16 cellular contexts compared by ENCODE assay signal in the genomic region with DNA sequence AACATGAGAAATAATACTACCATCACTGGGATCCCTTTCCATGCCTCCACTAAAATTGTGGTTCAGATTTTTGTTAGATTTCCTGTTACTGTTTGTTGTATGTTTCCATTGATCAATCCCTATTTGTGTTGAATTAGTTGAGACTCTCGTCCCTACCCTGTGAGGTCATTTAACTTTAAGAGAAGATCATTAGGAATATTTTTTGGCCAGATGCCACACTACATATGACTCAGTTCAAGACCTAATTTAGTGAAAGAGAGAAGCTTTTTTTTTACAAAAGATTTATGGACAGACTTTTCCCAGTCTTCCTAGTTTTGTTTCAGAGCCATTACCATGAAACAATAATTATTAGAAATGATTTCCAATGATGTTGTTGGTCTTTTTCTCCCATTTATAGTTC. TPM values are rescaled to one million over a fixed set of nuclear protein-coding genes. Genes with fewer than 3 reads are reported as not detected.
A peak's percentile ranks its signal among the peaks of the same experiment; 100 is the strongest.
DNase-seq lines count a peak whose midpoint lies in the region; ATAC-seq and TF ChIP-seq lines count a peak whose summit lies in the region.
"Had no signal": no experiment of that assay in that cellular context is flagged by ENCODE, and none has a peak within 500 bp of the region (broad histone marks: within the 10 kb centered on the region; RNA-seq: fewer than 3 reads in every experiment).

No MANE protein-coding gene starts in this region.

- intact Hi-C loops in natural killer cell (cut with micrococcal nuclease): no loop called here

- H3K27ac Mint-ChIP-seq in natural killer cell: peak overlapping the region; percentile 5 to 10
- H3K27ac Mint-ChIP-seq in natural killer cell treated with Interleukin-12 subunit alpha and Interleukin-12 subunit beta and Interleukin-15 and Interleukin-18, amount 100 ng/mL, for 72 hours: no peak overlapping the region
- peak overlapping the region; percentile 10 for H3K27ac Mint-ChIP-seq in activated naive CD8-positive, alpha-beta T cell treated with anti-CD3 and anti-CD28 coated beads for 36 hours
- no peak overlapping the region for H3K27ac Mint-ChIP-seq in glutamatergic neuron (ENCODE audit: unreplicated experiment)
- H3K27ac Mint-ChIP-seq in WTC11: no peak overlapping the region

- TF ChIP-seq CTCF in natural killer cell (IDR thresholded peaks at IDR 0.05) (no peak), glutamatergic neuron (IDR thresholded peaks at IDR 0.05; ENCODE audit: partially characterized antibody, unreplicated experiment) (no peak), WTC11 (IDR thresholded peaks at IDR 0.05) (no peak)

- ATAC-seq in natural killer cell: no peak
- no peak for ATAC-seq in natural killer cell treated with Interleukin-12 subunit alpha and Interleukin-12 subunit beta and Interleukin-15 and Interleukin-18, amount 100 ng/mL, for 72 hours
- no peak for ATAC-seq in WTC11
- no peak for ATAC-seq in HG02571 (IDR thresholded peaks at IDR 0.05; ENCODE audit: unreplicated experiment)

- CTCF ChIA-PET in WTC11 (lab: Charles Lee): interaction anchor here (1.4 kb wide), 1 partner anchor 118 kb away, joined by 4 read pairs; no protein-coding TSS in a partner anchor

- POLR2A ChIA-PET in WTC11 (lab: Charles Lee): no interaction called here

- no peaks in the 10 kb centered on the region for H3K36me3 Mint-ChIP-seq in natural killer cell
- peaks cover 4% of the 10 kb centered on the region for H3K36me3 Mint-ChIP-seq in natural killer cell treated with Interleukin-12 subunit alpha and Interleukin-12 subunit beta and Interleukin-15 and Interleukin-18, amount 100 ng/mL, for 72 hours
- peaks cover 13% of the 10 kb centered on the region for H3K36me3 Mint-ChIP-seq in activated naive CD8-positive, alpha-beta T cell treated with anti-CD3 and anti-CD28 coated beads for 36 hours
- H3K36me3 Mint-ChIP-seq in glutamatergic neuron (ENCODE audit: unreplicated experiment): no peaks in the 10 kb centered on the region
- peaks cover 15% of the 10 kb centered on the region for H3K36me3 Mint-ChIP-seq in WTC11

- DNase-seq in natural killer cell (no peak), fibroblast of peridontal ligament (ENCODE audit: extremely low read depth) (peak; percentile 34), glutamatergic neuron (no peak), pons (ENCODE audit: low spot score) (no peak), WTC11 (ENCODE audit: low spot score) (no peak)
- no peak for DNase-seq in natural killer cell treated with Interleukin-12 subunit alpha and Interleukin-12 subunit beta and Interleukin-15 and Interleukin-18, amount 100 ng/mL, for 72 hours (ENCODE audit: low spot score)
- no peak for DNase-seq in activated naive CD8-positive, alpha-beta T cell treated with anti-CD3 and anti-CD28 coated beads for 36 hours
- DNase-seq: activated CD4-positive, alpha-beta T cell treated with anti-CD3 and anti-CD28 coated beads, Interleukin-2, amount 50 U/mL, for 4 hours; amniotic stem cell; kidney glomerular epithelial cell; midbrain; NCI-H2029; NCI-H510A; stimulated activated CD4-positive, alpha-beta T cell treated with anti-CD3 and anti-CD28 coated beads, Interleukin-4, amount 100 ng/mL, for 4 hours; testis had no signal

- H3K4me3 Mint-ChIP-seq in natural killer cell (no peak overlapping the region), glutamatergic neuron (ENCODE audit: unreplicated experiment) (no peak overlapping the region), WTC11 (no peak overlapping the region)
- H3K4me3 Mint-ChIP-seq in natural killer cell treated with Interleukin-12 subunit alpha and Interleukin-12 subunit beta and Interleukin-15 and Interleukin-18, amount 100 ng/mL, for 72 hours: no peak overlapping the region
- no peak overlapping the region for H3K4me3 Mint-ChIP-seq in activated naive CD8-positive, alpha-beta T cell treated with anti-CD3 and anti-CD28 coated beads for 36 hours

- H3K4me1 Mint-ChIP-seq in natural killer cell (peaks cover 7 to 17% of the 10 kb centered on the region in 2 donors), glutamatergic neuron (ENCODE audit: low read depth, unreplicated experiment) (peaks cover 5% of the 10 kb centered on the region), WTC11 (peaks cover 6% of the 10 kb centered on the region; the same call in 1 of the 2 replicates)
- H3K4me1 Mint-ChIP-seq in natural killer cell treated with Interleukin-12 subunit alpha and Interleukin-12 subunit beta and Interleukin-15 and Interleukin-18, amount 100 ng/mL, for 72 hours (ENCODE audit: low read depth in 2 of 2): peaks cover 6 to 9% of the 10 kb centered on the region in 2 donors
- H3K4me1 Mint-ChIP-seq in activated naive CD8-positive, alpha-beta T cell treated with anti-CD3 and anti-CD28 coated beads for 36 hours: peaks cover 42% of the 10 kb centered on the region

- H3K9me3 Mint-ChIP-seq in natural killer cell: no peaks in the 10 kb centered on the region
- H3K9me3 Mint-ChIP-seq in natural killer cell treated with Interleukin-12 subunit alpha and Interleukin-12 subunit beta and Interleukin-15 and Interleukin-18, amount 100 ng/mL, for 72 hours: no peaks in the 10 kb centered on the region
- no peaks in the 10 kb centered on the region for H3K9me3 Mint-ChIP-seq in activated naive CD8-positive, alpha-beta T cell treated with anti-CD3 and anti-CD28 coated beads for 36 hours
- peaks cover 2% of the 10 kb centered on the region for H3K9me3 Mint-ChIP-seq in glutamatergic neuron (ENCODE audit: unreplicated experiment)
- H3K9me3 Mint-ChIP-seq in WTC11: no peaks in the 10 kb centered on the region

- H3K27me3 Mint-ChIP-seq in natural killer cell (ENCODE audit: low read depth in 2 of 2) (no peaks in the 10 kb centered on the region), glutamatergic neuron (ENCODE audit: unreplicated experiment) (peaks cover 1% of the 10 kb centered on the region), WTC11 (ENCODE audit: low read depth) (no peaks in the 10 kb centered on the region)
- no peaks in the 10 kb centered on the region for H3K27me3 Mint-ChIP-seq in natural killer cell treated with Interleukin-12 subunit alpha and Interleukin-12 subunit beta and Interleukin-15 and Interleukin-18, amount 100 ng/mL, for 72 hours
- H3K27me3 Mint-ChIP-seq in activated naive CD8-positive, alpha-beta T cell treated with anti-CD3 and anti-CD28 coated beads for 36 hours: no peaks in the 10 kb centered on the region

TF ChIP-seq in WTC11, 78 proteins besides CTCF, POLR2A, EP300 and RAD21:
- no peak for TF ChIP-seq IRF2 (CRISPR knock-in tag; IDR thresholded peaks at IDR 0.05; ENCODE audit: borderline replicate concordance, low read depth)
- no peak for TF ChIP-seq USF2 (CRISPR knock-in tag; IDR thresholded peaks at IDR 0.05)
- no peak for TF ChIP-seq GTF2I (CRISPR knock-in tag; conservative IDR thresholded peaks at IDR 0.05)
- TF ChIP-seq MYBL2 (CRISPR knock-in tag; IDR thresholded peaks at IDR 0.05): no peak
- TF ChIP-seq FOXJ3 (CRISPR knock-in tag; IDR thresholded peaks at IDR 0.05; ENCODE audit: borderline replicate concordance): no peak
- no peak for TF ChIP-seq ZNF671 (CRISPR knock-in tag; IDR thresholded peaks at IDR 0.05)
- no peak for TF ChIP-seq ZNF317 (CRISPR knock-in tag; IDR thresholded peaks at IDR 0.05; ENCODE audit: borderline replicate concordance, low read depth)

RNA-seq across cellular contexts. Expression of gene CPSF6, which starts 35.5 kb away (rescaled TPM):
- total RNA-seq in natural killer cell (10 to 100 TPM; 88.5 to 99.4 (median 95.4) TPM), glutamatergic neuron (ENCODE audit: unreplicated experiment) (167 TPM), WTC11 (2021) (124 to 134 TPM (median 132 TPM) in 3 replicates)
- total RNA-seq in natural killer cell treated with Interleukin-12 subunit alpha and Interleukin-12 subunit beta and Interleukin-15 and Interleukin-18, amount 100 ng/mL, for 72 hours: 100 to 1,000 TPM in 1 of 2 donors, 10 to 100 TPM in 1; 84.3 to 101 TPM
- 100 to 1,000 TPM; 124 to 133 TPM for total RNA-seq in activated naive CD8-positive, alpha-beta T cell treated with anti-CD3 and anti-CD28 coated beads for 36 hours

Comparison
In these comparisons a context has a peak if more than half of its experiments do, and no peak if none do; other contexts are left out.
1. H3K27ac Mint-ChIP-seq: peak in natural killer cell (2 of 2) and activated naive CD8-positive, alpha-beta T cell treated with anti-CD3 and anti-CD28 coated beads for 36 hours (single experiment); none in natural killer cell treated with Interleukin-12 subunit alpha and Interleukin-12 subunit beta and Interleukin-15 and Interleukin-18, amount 100 ng/mL, for 72 hours (0 of 2), glutamatergic neuron (single experiment) and WTC11 (single experiment).